Comparison of ENCODE assay signal across 35 cellular contexts in genomic region chr9:36704148-36704547, GRCh38.
"Had no signal": no experiment of that assay in that cellular context is flagged by ENCODE, and none has a peak within 500 bp of the region (broad histone marks: within the 10 kb centered on the region; RNA-seq: fewer than 3 reads in every experiment).

No MANE protein-coding gene starts in this region.

- DNase-seq: MG63, MM.1S, MV-4-11, NCI-H1048, NCI-H1092, NCI-H1092 treated with DMSO at 0.1 percent for 48 hours, NCI-H1105, NCI-H1105 treated with DMSO at 0.1 percent for 48 hours, NCI-H1417, NCI-H1417 treated with DMSO at 0.1 percent for 48 hours, NCI-H1436, NCI-H1436 treated with DMSO at 0.1 percent for 48 hours, NCI-H146, NCI-H1694, NCI-H1694 treated with DMSO at 0.1 percent for 48 hours, NCI-H187, NCI-H187 treated with DMSO at 0.1 percent for 48 hours, NCI-H1930, NCI-H2029, NCI-H2029 treated with DMSO at 0.1 percent for 48 hours, NCI-H2081, NCI-H2081 treated with DMSO at 0.1 percent for 48 hours, NCI-H2107, NCI-H2171, NCI-H2171 treated with DMSO at 0.1 percent for 48 hours, NCI-H2227 treated with DMSO at 0.1 percent for 48 hours, NCI-H226, NCI-H345, NCI-H446, NCI-H446 treated with DMSO at 0.1 percent for 48 hours, NCI-H510A, NCI-H510A treated with DMSO at 0.1 percent for 48 hours, NCI-H524, NCI-H524 treated with DMSO at 0.1 percent for 48 hours, NCI-H526 had no signal

- H3K36me3 ChIP-seq: MG63 had no signal

- H3K4me3 ChIP-seq: MG63 had no signal
